Comparison of ENCODE assay signal across 8 cellular contexts in the genomic region with DNA sequence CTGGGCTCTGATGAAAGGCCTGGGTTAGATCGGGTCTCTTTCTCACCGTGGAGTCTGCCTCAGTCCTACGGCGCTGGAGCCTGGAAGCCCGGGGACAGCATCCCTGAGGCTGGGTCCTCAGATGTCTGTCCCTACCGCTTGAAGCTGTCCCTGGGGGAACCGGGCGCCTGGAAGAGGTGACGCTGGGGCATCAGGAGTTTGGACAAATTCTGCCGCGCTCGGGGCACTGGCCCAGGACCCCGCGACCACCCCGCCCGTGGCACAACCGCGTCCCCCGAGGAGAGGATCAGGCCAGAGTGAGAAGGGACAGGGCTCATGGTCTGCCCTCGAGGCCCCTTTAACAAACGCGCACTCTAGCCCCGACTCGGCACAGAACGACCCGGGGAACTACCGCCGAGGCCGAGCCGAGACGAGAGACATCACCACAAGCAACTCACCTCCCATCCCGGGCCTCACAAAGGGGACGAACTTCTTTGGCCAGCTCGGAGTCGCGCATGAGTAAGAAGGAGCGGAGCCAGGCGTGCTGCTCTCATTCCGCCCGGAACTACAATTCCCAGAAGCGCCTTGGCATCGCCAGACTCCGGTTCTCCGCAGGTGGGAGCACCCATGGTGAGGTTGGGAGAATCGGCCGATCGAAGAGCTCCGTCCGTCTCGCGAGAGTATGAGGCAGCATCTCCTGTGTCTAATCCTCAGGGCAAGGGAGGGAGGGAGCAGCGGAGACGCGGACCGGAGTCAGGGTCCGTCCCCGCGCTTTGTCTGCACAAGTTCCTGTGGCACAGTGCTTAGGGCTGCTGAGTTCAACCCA. TPM values are rescaled to one million over a fixed set of nuclear protein-coding genes. Genes with fewer than 3 reads are reported as not detected.
DNase-seq lines count a peak whose midpoint lies in the region; ATAC-seq and TF ChIP-seq lines count a peak whose summit lies in the region.
"Not testable (repeated sequence)": the region's sequence is repeated elsewhere in the genome, so short reads cannot be mapped to it uniquely, and the experiment has no call there.

Gene FOXO3B (minus strand): TSS at position 548 of the 805 bp plus-strand sequence. CDS start 663 bp downstream, outside the sequence.

- DNase-seq in D341Med (ENCODE audit: low spot score) (peak; percentile 8), OCI-LY7 (ENCODE audit: low spot score) (peak; percentile 55), erythroblast (lab: John Stamatoyannopoulos, UW) (peak; percentile 90 to 91), middle frontal gyrus (ENCODE audit: extremely low spot score, low spot score) (peak; percentile 76)
- peak; percentile 79 for DNase-seq in activated T-cell treated with anti-CD3 and anti-CD28 coated beads, Interleukin-2, amount 50 U/mL, for 1 hour
- peak; percentile 20 for DNase-seq in stimulated activated CD8-positive, alpha-beta memory T cell treated with anti-CD3 and anti-CD28 coated beads, Interleukin-15, amount 100 ng/mL, for 24 hours (ENCODE audit: low read depth)

- peak; percentile 36 for TF ChIP-seq POLR2A in erythroblast (IDR thresholded peaks at IDR 0.05; ENCODE audit: low read length)

- peak; percentile 97 for ATAC-seq in GM21529 (IDR thresholded peaks at IDR 0.05; ENCODE audit: unreplicated experiment)

- not testable (repeated sequence) for TF ChIP-seq CTCF in OCI-LY7 (conservative IDR thresholded peaks at IDR 0.05; ENCODE audit: low read length)

- not testable (repeated sequence) for H3K27me3 ChIP-seq in HUES48 (ENCODE audit: control insufficient read depth, insufficient read depth, low read length)

- intact Hi-C loops in OCI-LY7 (cut with micrococcal nuclease; ENCODE audit: unreplicated experiment), result not testable (repeated sequence)

- H3K4me1 ChIP-seq in HUES48 (ENCODE audit: control insufficient read depth, insufficient read depth, low read length); OCI-LY7 (ENCODE audit: insufficient read depth, low read length, poor library complexity, severe bottlenecking): not testable (repeated sequence)

- peak within 1 kb of the TSS; percentile 31; the same call in 1 of the 2 replicates for H2AFZ ChIP-seq in OCI-LY7 (ENCODE audit: low read length)

- POLR2A ChIA-PET in OCI-LY7 (lab: Charles Lee), result not testable (repeated sequence)

- H3K4me3 ChIP-seq in HUES48 (ENCODE audit: low read depth, low read length) (peak within 1 kb of the TSS; percentile 75), OCI-LY7 (ENCODE audit: low read depth, low read length, poor library complexity, severe bottlenecking) (peak within 1 kb of the TSS; percentile 52)

- H3K79me2 ChIP-seq in OCI-LY7 (ENCODE audit: insufficient read depth, low read depth, low read length), result not testable (repeated sequence)

- H3K36me3 ChIP-seq in HUES48 (ENCODE audit: control insufficient read depth, insufficient read depth, low read length); OCI-LY7 (ENCODE audit: insufficient read depth, low read length): not testable (repeated sequence)

- H3K4me2 ChIP-seq in OCI-LY7 (ENCODE audit: low read length), result peak within 1 kb of the TSS; percentile 51

- peak within 1 kb of the TSS; percentile 20 for H3K27ac ChIP-seq in HUES48 (ENCODE audit: low read depth, low read length)
- H3K27ac ChIP-seq in OCI-LY7 (ENCODE audit: low read depth, low read length, poor library complexity, severe bottlenecking), result not testable (repeated sequence)

- BruUV-seq in OCI-LY7 (replicated peaks; lab: Mats Ljungman, UMichigan), result not testable (repeated sequence)

- H3K9me3 ChIP-seq in HUES48 (ENCODE audit: control insufficient read depth, insufficient read depth, low read length); OCI-LY7 (ENCODE audit: low read length): not testable (repeated sequence)

- H3K9ac ChIP-seq in HUES48 (ENCODE audit: low read depth, low read length), result peak within 1 kb of the TSS; percentile 72

- CTCF ChIA-PET in OCI-LY7 (lab: Charles Lee; ENCODE audit: unreplicated experiment), result not testable (repeated sequence)

- not testable (repeated sequence) for H3K9me2 ChIP-seq in OCI-LY7 (ENCODE audit: insufficient read depth, low read length)

- not testable (repeated sequence) for H4K20me1 ChIP-seq in OCI-LY7 (ENCODE audit: insufficient read depth, low read length)

RNA-seq across cellular contexts. Expression of gene FOXO3B, which starts in this region (rescaled TPM):
- total RNA-seq in OCI-LY7 (2014; rRNA removed; shearing (Covaris generic)), result 0.70 and 1.7 TPM in 2 replicates
- total RNA-seq in OCI-LY7 (2022), result 0.98 and 1.2 TPM in 2 replicates

Comparison
In these comparisons a context has a peak if more than half of its experiments do, and no peak if none do; other contexts are left out.
1. DNase-seq: peak in every context shown above with its lines; median percentile 90 in erythroblast; 79 in activated T-cell treated with anti-CD3 and anti-CD28 coated beads, Interleukin-2, amount 50 U/mL, for 1 hour; 76 in middle frontal gyrus; 55 in OCI-LY7; 20 in stimulated activated CD8-positive, alpha-beta memory T cell treated with anti-CD3 and anti-CD28 coated beads, Interleukin-15, amount 100 ng/mL, for 24 hours; 8 in D341Med.